ENCODE assay signal across 1 cellular context in the genomic region with DNA sequence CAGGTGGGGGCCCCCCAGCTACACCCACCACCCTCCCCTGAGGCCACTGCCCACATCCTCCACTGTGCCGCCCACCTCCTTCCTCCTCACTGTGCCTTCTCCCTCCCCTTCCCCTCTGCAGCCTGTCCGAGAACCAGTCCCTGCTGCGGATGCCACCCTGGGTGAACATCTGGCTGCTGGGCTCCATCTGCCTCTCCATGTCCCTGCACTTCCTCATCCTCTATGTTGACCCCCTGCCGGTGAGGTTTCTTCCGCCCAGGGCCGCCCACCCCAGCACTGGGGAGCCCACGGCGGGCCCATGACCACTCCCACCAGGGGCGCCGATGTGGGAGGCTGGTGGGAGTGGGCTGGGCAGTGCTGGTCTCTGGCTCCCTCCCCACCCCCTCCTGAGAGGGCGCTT.
TF ChIP-seq lines count a peak whose summit lies in the region.

No MANE protein-coding gene starts in this region.

TF ChIP-seq in HepG2, 621 proteins besides CTCF, POLR2A, EP300 and RAD21:
- TF ChIP-seq, protein P1, sequence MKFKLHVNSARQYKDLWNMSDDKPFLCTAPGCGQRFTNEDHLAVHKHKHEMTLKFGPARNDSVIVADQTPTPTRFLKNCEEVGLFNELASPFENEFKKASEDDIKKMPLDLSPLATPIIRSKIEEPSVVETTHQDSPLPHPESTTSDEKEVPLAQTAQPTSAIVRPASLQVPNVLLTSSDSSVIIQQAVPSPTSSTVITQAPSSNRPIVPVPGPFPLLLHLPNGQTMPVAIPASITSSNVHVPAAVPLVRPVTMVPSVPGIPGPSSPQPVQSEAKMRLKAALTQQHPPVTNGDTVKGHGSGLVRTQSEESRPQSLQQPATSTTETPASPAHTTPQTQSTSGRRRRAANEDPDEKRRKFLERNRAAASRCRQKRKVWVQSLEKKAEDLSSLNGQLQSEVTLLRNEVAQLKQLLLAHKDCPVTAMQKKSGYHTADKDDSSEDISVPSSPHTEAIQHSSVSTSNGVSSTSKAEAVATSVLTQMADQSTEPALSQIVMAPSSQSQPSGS (CRISPR knock-in tag; IDR thresholded peaks at IDR 0.05) = no peak
- no peak for TF ChIP-seq ZNF879 (CRISPR knock-in tag; IDR thresholded peaks at IDR 0.05)
- no peak for TF ChIP-seq GZF1 (CRISPR knock-in tag; IDR thresholded peaks at IDR 0.05)
- no peak for TF ChIP-seq KMT2B (CRISPR knock-in tag; IDR thresholded peaks at IDR 0.05)
- TF ChIP-seq ZNF547 (CRISPR knock-in tag; IDR thresholded peaks at IDR 0.05) = no peak
